ENCODE assay signal across 27 cellular contexts in the genomic region with DNA sequence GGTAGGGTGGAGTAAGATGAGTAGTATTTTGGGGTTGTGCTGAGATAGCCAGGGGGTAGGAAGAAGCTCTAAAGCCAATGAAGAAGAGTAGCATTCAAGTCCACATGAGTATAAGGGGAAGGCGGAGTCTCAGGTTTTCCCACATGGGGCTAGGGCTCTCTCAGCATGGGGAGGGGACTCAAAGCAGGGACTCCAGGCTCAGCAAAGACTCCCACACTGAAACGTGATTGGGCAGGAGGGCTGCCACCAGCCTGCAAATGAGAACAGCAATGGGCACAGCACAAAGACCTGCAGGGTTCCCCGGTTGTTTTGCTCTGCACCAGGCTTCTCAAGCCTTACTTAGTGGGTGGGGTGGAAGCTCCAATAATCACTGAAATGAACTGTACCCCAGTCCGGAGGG. TPM values are rescaled to one million over a fixed set of nuclear protein-coding genes. Genes with fewer than 3 reads are reported as not detected.
"Had no signal": no experiment of that assay in that cellular context is flagged by ENCODE, and none has a peak within 500 bp of the region (broad histone marks: within the 10 kb centered on the region; RNA-seq: fewer than 3 reads in every experiment).

No MANE protein-coding gene starts in this region.

- H3K4me1 ChIP-seq: Peyer's patch had no signal

- H3K27ac Mint-ChIP-seq: activated naive CD4-positive, alpha-beta T cell treated with anti-CD3 and anti-CD28 coated beads, Interleukin-2, amount 50 U/mL, for 24 hours; activated T-cell treated with anti-CD3 and anti-CD28 coated beads, Interleukin-2, amount 50 U/mL, for 24 hours; activated T-helper 1 cell treated with anti-CD3 and anti-CD28 coated beads, Interleukin-12 subunit alpha, Interleukin-12 subunit beta, Interleukin-2, Interleukin-4 antibody, amounts not matched to agents 30 ng/mL and 10 ng/mL and 1 ng/mL, durations not matched to agents 14 hours and 24 hours and 36 hours; T-helper 1 cell treated with Interleukin-12 subunit alpha and Interleukin-12 subunit beta and Interleukin-4 antibody, amounts not matched to agents 30 μg/mL and 1 μg/mL, for 36 hours had no signal

- H3K27me3 ChIP-seq: brain microvascular endothelial cell, Peyer's patch, SJCRH30 had no signal

- H3K27ac ChIP-seq: brain microvascular endothelial cell, Peyer's patch, RWPE1, SJCRH30 had no signal

- ATAC-seq: activated CD8-positive, alpha-beta memory T cell treated with anti-CD3 and anti-CD28 coated beads, Interleukin-2, amount 10 ng/mL, durations not matched to agents 7 days and 5 days; activated CD8-positive, alpha-beta T cell treated with anti-CD3 and anti-CD28 coated beads, Interleukin-2, amount 10 ng/mL, durations not matched to agents 7 days and 5 days had no signal

- H3K9me3 ChIP-seq: SJCRH30 had no signal

- H3K4me3 Mint-ChIP-seq: activated CD8-positive, alpha-beta memory T cell treated with anti-CD3 and anti-CD28 coated beads, Interleukin-2, amount 10 ng/mL, durations not matched to agents 7 days and 5 days; activated CD8-positive, alpha-beta T cell treated with anti-CD3 and anti-CD28 coated beads, Interleukin-2, amount 10 ng/mL, durations not matched to agents 7 days and 5 days; activated naive CD4-positive, alpha-beta T cell treated with anti-CD3 and anti-CD28 coated beads, Interleukin-2, amount 50 U/mL, for 24 hours; activated T-cell treated with anti-CD3 and anti-CD28 coated beads, Interleukin-2, amount 50 U/mL, for 24 hours; activated T-helper 1 cell treated with anti-CD3 and anti-CD28 coated beads, Interleukin-12 subunit alpha, Interleukin-12 subunit beta, Interleukin-2, Interleukin-4 antibody, amounts not matched to agents 30 ng/mL and 10 ng/mL and 1 ng/mL, durations not matched to agents 14 hours and 24 hours and 36 hours; T-helper 1 cell treated with Interleukin-12 subunit alpha and Interleukin-12 subunit beta and Interleukin-4 antibody, amounts not matched to agents 30 μg/mL and 1 μg/mL, for 36 hours had no signal

- H3K36me3 ChIP-seq: brain microvascular endothelial cell, Peyer's patch, SJCRH30 had no signal

- DNase-seq: activated CD4-positive, alpha-beta T cell treated with anti-CD3 and anti-CD28 coated beads for 48 hours; activated CD4-positive, alpha-beta T cell treated with anti-CD3 and anti-CD28 coated beads, Interleukin-2, amount 50 U/mL, for 4 hours; activated CD4-positive, CD25-positive, alpha-beta regulatory T cell treated with anti-CD3 and anti-CD28 coated beads, Interleukin-2, amount 50 U/mL, for 72 hours; activated CD8-positive, alpha-beta memory T cell treated with anti-CD3 and anti-CD28 coated beads, Interleukin-2, amount 10 ng/mL, durations not matched to agents 7 days and 5 days; activated CD8-positive, alpha-beta T cell treated with anti-CD3 and anti-CD28 coated beads, Interleukin-2, amount 10 ng/mL, durations not matched to agents 7 days and 5 days; activated effector memory CD4-positive, alpha-beta T cell treated with Interleukin-2 at 50 U/mL for 16 hours; activated naive CD4-positive, alpha-beta T cell; activated T-cell treated with anti-CD3 and anti-CD28 coated beads, Interleukin-2, amount 50 U/mL, for 24 hours; KBM-7; NCI-H1092; NCI-H1417; NCI-H1694; NCI-H2029; NCI-H2107; NCI-H345; NCI-H510A; NCI-H69; Peyer's patch; Right ventricle myocardium superior had no signal

- H3K4me3 ChIP-seq: Peyer's patch, SJCRH30 had no signal

- H3K4me1 Mint-ChIP-seq: activated naive CD4-positive, alpha-beta T cell treated with anti-CD3 and anti-CD28 coated beads, Interleukin-2, amount 50 U/mL, for 24 hours had no signal

RNA-seq across cellular contexts. Expression of gene NRAP, which starts 1.5 kb away (rescaled TPM):
- total RNA-seq: activated CD8-positive, alpha-beta memory T cell treated with anti-CD3 and anti-CD28 coated beads, Interleukin-2, amount 10 ng/mL, durations not matched to agents 7 days and 5 days; activated CD8-positive, alpha-beta T cell treated with anti-CD3 and anti-CD28 coated beads, Interleukin-2, amount 10 ng/mL, durations not matched to agents 7 days and 5 days; activated T-helper 1 cell treated with anti-CD3 and anti-CD28 coated beads, Interleukin-12 subunit alpha, Interleukin-12 subunit beta, Interleukin-2, Interleukin-4 antibody, amounts not matched to agents 30 ng/mL and 10 ng/mL and 1 ng/mL, durations not matched to agents 14 hours and 24 hours and 36 hours; LHCN-M2; M059J; Peyer's patch; SJCRH30 had no signal
